ENCODE assay signal across 11 cellular contexts in genomic region chr3:57805674-57806073, GRCh38. TPM values are rescaled to one million over a fixed set of nuclear protein-coding genes. Genes with fewer than 3 reads are reported as not detected.
DNase-seq lines count a peak whose midpoint lies in the region; ATAC-seq and TF ChIP-seq lines count a peak whose summit lies in the region.
"Had no signal": no experiment of that assay in that cellular context is flagged by ENCODE, and none has a peak within 500 bp of the region (broad histone marks: within the 10 kb centered on the region; RNA-seq: fewer than 3 reads in every experiment).

No MANE protein-coding gene starts in this region.

- no peaks in the 10 kb centered on the region for H3K27me3 ChIP-seq in SJSA1 (replicated peaks)
- H3K27me3 ChIP-seq: BLaER1 treated with 17β-estradiol and CSF1 and Interleukin-3, amounts not matched to agents 10 nM and 100 nM had no signal

- H3K9me3 Mint-ChIP-seq in activated T-cell treated with anti-CD3 and anti-CD28 coated beads, Interleukin-2, amount 50 U/mL, for 72 hours = no peaks in the 10 kb centered on the region
- no peaks in the 10 kb centered on the region for H3K9me3 Mint-ChIP-seq in stimulated activated naive CD8-positive, alpha-beta T cell treated with anti-CD3 and anti-CD28 coated beads, Interleukin-15, Interleukin-2, amounts not matched to agents 100 ng/mL and 50 ng/mL, for 24 hours
- H3K9me3 Mint-ChIP-seq: natural killer cell had no signal

- peak overlapping the region in 1 of 2 donors; percentile 0 for H3K4me3 Mint-ChIP-seq in activated T-cell treated with anti-CD3 and anti-CD28 coated beads, Interleukin-2, amount 50 U/mL, for 72 hours
- no peak overlapping the region for H3K4me3 Mint-ChIP-seq in stimulated activated naive CD8-positive, alpha-beta T cell treated with anti-CD3 and anti-CD28 coated beads, Interleukin-15, Interleukin-2, amounts not matched to agents 100 ng/mL and 50 ng/mL, for 24 hours

- peak overlapping the region; percentile 44 for H3K27ac Mint-ChIP-seq in activated T-cell treated with anti-CD3 and anti-CD28 coated beads, Interleukin-2, amount 50 U/mL, for 72 hours
- peak overlapping the region; percentile 19 for H3K27ac Mint-ChIP-seq in stimulated activated naive CD8-positive, alpha-beta T cell treated with anti-CD3 and anti-CD28 coated beads, Interleukin-15, Interleukin-2, amounts not matched to agents 100 ng/mL and 50 ng/mL, for 24 hours

- peak; percentile 9 to 16 for DNase-seq in activated T-cell treated with anti-CD3 and anti-CD28 coated beads, Interleukin-2, amount 50 U/mL, for 72 hours
- DNase-seq in activated T-cell treated with anti-CD3 and anti-CD28 coated beads for 4 hours (no peak), SJSA1 (ENCODE audit: low read depth in 1 of 2, low spot score in 2 of 2) (peak; percentile 50 to 63), fibroblast of mammary gland (ENCODE audit: low read depth) (peak; percentile 91), retina (no peak), putamen (ENCODE audit: low spot score) (no peak)
- DNase-seq: natural killer cell; stimulated activated CD8-positive, alpha-beta memory T cell treated with anti-CD3 and anti-CD28 coated beads, Interleukin-4, amount 100 ng/mL, for 48 hours had no signal

- peaks cover 0 to 1% of the 10 kb centered on the region in 2 donors for H3K36me3 Mint-ChIP-seq in activated T-cell treated with anti-CD3 and anti-CD28 coated beads, Interleukin-2, amount 50 U/mL, for 72 hours (ENCODE audit: insufficient read depth in 2 of 2)
- H3K36me3 Mint-ChIP-seq in stimulated activated naive CD8-positive, alpha-beta T cell treated with anti-CD3 and anti-CD28 coated beads, Interleukin-15, Interleukin-2, amounts not matched to agents 100 ng/mL and 50 ng/mL, for 24 hours (ENCODE audit: low read depth) = peaks cover 3% of the 10 kb centered on the region
- H3K36me3 Mint-ChIP-seq: natural killer cell had no signal

- H3K27me3 Mint-ChIP-seq in activated T-cell treated with anti-CD3 and anti-CD28 coated beads, Interleukin-2, amount 50 U/mL, for 72 hours (ENCODE audit: low read depth) = no peaks in the 10 kb centered on the region
- no peaks in the 10 kb centered on the region for H3K27me3 Mint-ChIP-seq in stimulated activated naive CD8-positive, alpha-beta T cell treated with anti-CD3 and anti-CD28 coated beads, Interleukin-15, Interleukin-2, amounts not matched to agents 100 ng/mL and 50 ng/mL, for 24 hours

- no peak for TF ChIP-seq CTCF in fibroblast of mammary gland (conservative IDR thresholded peaks at IDR 0.05; ENCODE audit: control insufficient read depth, insufficient read depth, low read depth, low read length)

- H3K36me3 ChIP-seq in SJSA1 = no peaks in the 10 kb centered on the region

- H3K4me1 Mint-ChIP-seq in activated T-cell treated with anti-CD3 and anti-CD28 coated beads, Interleukin-2, amount 50 U/mL, for 72 hours (ENCODE audit: low read depth) = peaks cover 69% of the 10 kb centered on the region
- peaks cover 68% of the 10 kb centered on the region for H3K4me1 Mint-ChIP-seq in stimulated activated naive CD8-positive, alpha-beta T cell treated with anti-CD3 and anti-CD28 coated beads, Interleukin-15, Interleukin-2, amounts not matched to agents 100 ng/mL and 50 ng/mL, for 24 hours (ENCODE audit: low read depth)

- peak overlapping the region; percentile 44 for H3K27ac ChIP-seq in SJSA1
- H3K27ac ChIP-seq: BLaER1 treated with 17β-estradiol and CSF1 and Interleukin-3, amounts not matched to agents 10 nM and 100 nM had no signal

- no peak overlapping the region for H3K4me3 ChIP-seq in SJSA1
- H3K4me3 ChIP-seq in fibroblast of mammary gland (ENCODE audit: control insufficient read depth, low read depth, low read length) = no peak overlapping the region
- H3K4me3 ChIP-seq: BLaER1 treated with 17β-estradiol and CSF1 and Interleukin-3, amounts not matched to agents 10 nM and 100 nM had no signal

- no peaks in the 10 kb centered on the region; the same call in 1 of the 2 replicates for H3K9me3 ChIP-seq in SJSA1 (replicated peaks)

- peak; percentile 93 to 95 for ATAC-seq in activated T-cell treated with anti-CD3 and anti-CD28 coated beads, Interleukin-2, amount 50 U/mL, for 72 hours (replicated peaks in 1 of 2)
- no peak for ATAC-seq in HG03354 (IDR thresholded peaks at IDR 0.05; ENCODE audit: poor library complexity, severe bottlenecking, unreplicated experiment)

- peaks cover 37% of the 10 kb centered on the region for H3K4me1 ChIP-seq in SJSA1 (replicated peaks)

RNA-seq across cellular contexts. Expression of gene SLMAP, which starts 49.6 kb away (rescaled TPM):
- 10 to 100 TPM; 36.5 to 42.9 TPM for total RNA-seq in activated T-cell treated with anti-CD3 and anti-CD28 coated beads, Interleukin-2, amount 50 U/mL, for 72 hours
- total RNA-seq in SJSA1 (2014; rRNA removed; shearing (Covaris generic)) = 36.0 and 51.3 TPM in 2 replicates

Comparison
In these comparisons a context has a peak if more than half of its experiments do, and no peak if none do; other contexts are left out.
1. DNase-seq: peak in activated T-cell treated with anti-CD3 and anti-CD28 coated beads, Interleukin-2, amount 50 U/mL, for 72 hours (2 of 2), SJSA1 (2 of 2) and fibroblast of mammary gland (single experiment); none in activated T-cell treated with anti-CD3 and anti-CD28 coated beads for 4 hours (single experiment), retina (single experiment) and putamen (single experiment).